ENCODE assay signal across 1 cellular context in the genomic region with DNA sequence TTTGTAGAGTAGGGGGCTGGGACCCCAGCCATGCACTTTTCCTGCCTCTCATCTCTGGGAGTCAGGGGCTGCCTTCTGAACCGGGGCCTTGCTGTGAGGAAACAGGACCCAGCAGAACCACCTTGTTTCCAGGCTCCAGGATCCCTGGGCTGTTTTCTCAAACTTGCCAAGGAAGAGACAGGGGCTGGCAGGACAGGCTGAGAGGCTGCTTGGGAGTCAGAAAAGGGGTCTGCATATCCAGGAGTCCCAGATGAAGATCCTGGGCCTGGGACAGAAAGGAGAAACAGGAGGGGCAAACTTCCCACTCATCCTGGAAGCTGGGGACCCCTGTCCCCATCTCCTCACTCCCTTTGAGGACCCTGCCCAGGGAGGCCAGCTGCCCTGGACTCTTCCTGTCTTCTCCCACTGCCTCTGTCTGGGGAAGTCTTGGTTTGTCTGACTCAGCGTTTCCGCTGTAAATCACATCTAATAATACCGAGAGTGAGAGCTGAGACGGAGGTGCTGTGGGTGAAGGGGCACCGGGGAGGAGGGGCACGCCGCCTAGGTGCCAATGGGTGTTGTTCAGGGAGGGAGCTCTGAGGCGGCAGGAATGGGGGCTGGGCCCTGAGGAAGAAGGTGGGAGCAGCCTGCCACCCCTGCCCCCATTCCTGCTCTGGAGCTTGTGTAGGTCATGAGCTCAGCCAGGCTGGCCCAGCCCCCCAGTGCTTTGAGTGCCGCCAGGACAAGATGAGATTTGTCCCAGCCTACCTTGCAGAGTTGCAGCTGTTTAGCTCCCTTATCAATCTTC.
A peak's percentile ranks its signal among the peaks of the same experiment; 100 is the strongest.
TF ChIP-seq lines count a peak whose summit lies in the region.

No MANE protein-coding gene starts in this region.

TF ChIP-seq in GM12878, 131 proteins besides CTCF, POLR2A, EP300 and RAD21 (continues in another document):
- TF ChIP-seq JUNB (IDR thresholded peaks at IDR 0.05) (peak; percentile 89), IKZF2 (IDR thresholded peaks at IDR 0.05) (peak; percentile 94 to 97), ZNF217 (IDR thresholded peaks at IDR 0.05) (peak; percentile 69; the same call in 1 of the 2 replicates), EGR1 (IDR thresholded peaks at IDR 0.05; ENCODE audit: borderline replicate concordance in 1 of 2, low read depth in 2 of 2, low read length in 2 of 2) (0 out of 3 replicates have a peak, but pooled peaks of 1 of the 2 experiments have one; percentile 15), CREM (IDR thresholded peaks at IDR 0.05; ENCODE audit: low read depth) (peak; percentile 76), NBN (IDR thresholded peaks at IDR 0.05) (peak; percentile 80; the same call in 1 of the 2 replicates), RUNX3 (IDR thresholded peaks at IDR 0.05; ENCODE audit: low read length) (peak; percentile 85), RELB (IDR thresholded peaks at IDR 0.05; ENCODE audit: low read depth) (peak; percentile 80), NFIC (IDR thresholded peaks at IDR 0.05; ENCODE audit: low read depth, low read length) (peak; percentile 82), ELK1 (IDR thresholded peaks at IDR 0.05; ENCODE audit: low read depth, low read length) (no peak), MEF2A (IDR thresholded peaks at IDR 0.05; ENCODE audit: insufficient read depth, low read depth, low read length) (peak; percentile 63; the same call in 1 of the 2 replicates), YY1 (IDR thresholded peaks at IDR 0.05; ENCODE audit: low read depth, low read length) (peak; percentile 28; the same call in 1 of the 2 replicates), PAX8 (IDR thresholded peaks at IDR 0.05) (no peak), SREBF2 (IDR thresholded peaks at IDR 0.05; ENCODE audit: low read length) (no peak), CHD2 (IDR thresholded peaks at IDR 0.05; ENCODE audit: borderline replicate concordance, low read depth, low read length) (peak; percentile 81), ZZZ3 (IDR thresholded peaks at IDR 0.05; ENCODE audit: control insufficient read depth, insufficient read length, low read depth) (no peak), TCF12 (IDR thresholded peaks at IDR 0.05; ENCODE audit: low read depth, low read length) (0 out of 2 replicates have a peak, but pooled peaks have one; percentile 25), TAF1 (IDR thresholded peaks at IDR 0.05; ENCODE audit: borderline replicate concordance, low read depth, low read length) (no peak), FOXM1 (IDR thresholded peaks at IDR 0.05; ENCODE audit: low read depth, low read length) (peak; percentile 65; the same call in 1 of the 2 replicates), BACH1 (IDR thresholded peaks at IDR 0.05; ENCODE audit: borderline replicate concordance) (peak; percentile 92), CHD1 (IDR thresholded peaks at IDR 0.05; ENCODE audit: low read depth, low read length) (no peak), IRF4 (IDR thresholded peaks at IDR 0.05; ENCODE audit: low read depth, low read length) (peak; percentile 59), BHLHE40 (IDR thresholded peaks at IDR 0.05; ENCODE audit: borderline replicate concordance in 1 of 2, low read depth in 2 of 2, low read length in 1 of 2) (peak in 1 of 2 experiments; percentile 59; a peak in 3 of 4 replicates), RB1 (IDR thresholded peaks at IDR 0.05; ENCODE audit: borderline replicate concordance) (no peak), MLLT1 (IDR thresholded peaks at IDR 0.05) (peak; percentile 45; the same call in 1 of the 2 replicates), SIX5 (IDR thresholded peaks at IDR 0.05; ENCODE audit: low read depth, low read length, severe bottlenecking) (no peak), RELA (IDR thresholded peaks at IDR 0.05; ENCODE audit: borderline replicate concordance, partially characterized antibody) (no peak), NR2F1 (conservative IDR thresholded peaks at IDR 0.05) (peak; percentile 84), EZH2 (IDR thresholded peaks at IDR 0.05; ENCODE audit: borderline replicate concordance, control insufficient read depth, low read depth, low read length) (no peak), BRCA1 (IDR thresholded peaks at IDR 0.05; ENCODE audit: low read depth, low read length) (no peak), MXI1 (IDR thresholded peaks at IDR 0.05; ENCODE audit: low read depth, low read length) (no peak), GATAD2B (conservative IDR thresholded peaks at IDR 0.05; ENCODE audit: low read depth) (peak; percentile 90), SUZ12 (IDR thresholded peaks at IDR 0.05; ENCODE audit: unreplicated experiment) (no peak), BCLAF1 (IDR thresholded peaks at IDR 0.05) (no peak), MEF2B (IDR thresholded peaks at IDR 0.05; ENCODE audit: partially characterized antibody, poor library complexity, severe bottlenecking) (peak; percentile 43), DPF2 (IDR thresholded peaks at IDR 0.05) (peak; percentile 96), NFYA (IDR thresholded peaks at IDR 0.05; ENCODE audit: borderline replicate concordance, low read depth, low read length) (no peak), ZNF24 (IDR thresholded peaks at IDR 0.05) (no peak), NFXL1 (IDR thresholded peaks at IDR 0.05; ENCODE audit: borderline replicate concordance) (no peak), MTA2 (IDR thresholded peaks at IDR 0.05; ENCODE audit: low read depth) (peak; percentile 83), JUND (IDR thresholded peaks at IDR 0.05; ENCODE audit: low read depth, low read length) (peak; percentile 56; the same call in 1 of the 2 replicates), SMARCA5 (IDR thresholded peaks at IDR 0.05) (0 out of 2 replicates have a peak, but pooled peaks have one; percentile 26), POU2F2 (IDR thresholded peaks at IDR 0.05; ENCODE audit: borderline replicate concordance, low read depth, low read length) (0 out of 3 replicates have a peak, but pooled peaks have one; percentile 42), NR2C1 (IDR thresholded peaks at IDR 0.05) (0 out of 2 replicates have a peak, but pooled peaks have one; percentile 9), ZNF384 (IDR thresholded peaks at IDR 0.05; ENCODE audit: borderline replicate concordance, low read depth, low read length) (no peak), NKRF (conservative IDR thresholded peaks at IDR 0.05) (0 out of 2 replicates have a peak, but pooled peaks have one; percentile 34), BCL11A (IDR thresholded peaks at IDR 0.05; ENCODE audit: low read depth, low read length) (peak; percentile 80)
- TF ChIP-seq, protein P1, sequence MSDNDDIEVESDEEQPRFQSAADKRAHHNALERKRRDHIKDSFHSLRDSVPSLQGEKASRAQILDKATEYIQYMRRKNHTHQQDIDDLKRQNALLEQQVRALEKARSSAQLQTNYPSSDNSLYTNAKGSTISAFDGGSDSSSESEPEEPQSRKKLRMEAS (IDR thresholded peaks at IDR 0.05; ENCODE audit: low read depth, low read length), result no peak
- TF ChIP-seq, protein P2, sequence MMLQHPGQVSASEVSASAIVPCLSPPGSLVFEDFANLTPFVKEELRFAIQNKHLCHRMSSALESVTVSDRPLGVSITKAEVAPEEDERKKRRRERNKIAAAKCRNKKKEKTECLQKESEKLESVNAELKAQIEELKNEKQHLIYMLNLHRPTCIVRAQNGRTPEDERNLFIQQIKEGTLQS (IDR thresholded peaks at IDR 0.05; ENCODE audit: borderline replicate concordance, extremely low read depth, low read depth, low read length), result no peak
- TF ChIP-seq, protein P3, sequence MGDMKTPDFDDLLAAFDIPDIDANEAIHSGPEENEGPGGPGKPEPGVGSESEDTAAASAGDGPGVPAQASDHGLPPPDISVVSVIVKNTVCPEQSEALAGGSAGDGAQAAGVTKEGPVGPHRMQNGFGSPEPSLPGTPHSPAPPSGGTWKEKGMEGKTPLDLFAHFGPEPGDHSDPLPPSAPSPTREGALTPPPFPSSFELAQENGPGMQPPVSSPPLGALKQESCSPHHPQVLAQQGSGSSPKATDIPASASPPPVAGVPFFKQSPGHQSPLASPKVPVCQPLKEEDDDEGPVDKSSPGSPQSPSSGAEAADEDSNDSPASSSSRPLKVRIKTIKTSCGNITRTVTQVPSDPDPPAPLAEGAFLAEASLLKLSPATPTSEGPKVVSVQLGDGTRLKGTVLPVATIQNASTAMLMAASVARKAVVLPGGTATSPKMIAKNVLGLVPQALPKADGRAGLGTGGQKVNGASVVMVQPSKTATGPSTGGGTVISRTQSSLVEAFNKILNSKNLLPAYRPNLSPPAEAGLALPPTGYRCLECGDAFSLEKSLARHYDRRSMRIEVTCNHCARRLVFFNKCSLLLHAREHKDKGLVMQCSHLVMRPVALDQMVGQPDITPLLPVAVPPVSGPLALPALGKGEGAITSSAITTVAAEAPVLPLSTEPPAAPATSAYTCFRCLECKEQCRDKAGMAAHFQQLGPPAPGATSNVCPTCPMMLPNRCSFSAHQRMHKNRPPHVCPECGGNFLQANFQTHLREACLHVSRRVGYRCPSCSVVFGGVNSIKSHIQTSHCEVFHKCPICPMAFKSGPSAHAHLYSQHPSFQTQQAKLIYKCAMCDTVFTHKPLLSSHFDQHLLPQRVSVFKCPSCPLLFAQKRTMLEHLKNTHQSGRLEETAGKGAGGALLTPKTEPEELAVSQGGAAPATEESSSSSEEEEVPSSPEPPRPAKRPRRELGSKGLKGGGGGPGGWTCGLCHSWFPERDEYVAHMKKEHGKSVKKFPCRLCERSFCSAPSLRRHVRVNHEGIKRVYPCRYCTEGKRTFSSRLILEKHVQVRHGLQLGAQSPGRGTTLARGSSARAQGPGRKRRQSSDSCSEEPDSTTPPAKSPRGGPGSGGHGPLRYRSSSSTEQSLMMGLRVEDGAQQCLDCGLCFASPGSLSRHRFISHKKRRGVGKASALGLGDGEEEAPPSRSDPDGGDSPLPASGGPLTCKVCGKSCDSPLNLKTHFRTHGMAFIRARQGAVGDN (IDR thresholded peaks at IDR 0.05), result peak; percentile 57
